Comparison of ENCODE assay signal across 1 cellular context in the genomic region with DNA sequence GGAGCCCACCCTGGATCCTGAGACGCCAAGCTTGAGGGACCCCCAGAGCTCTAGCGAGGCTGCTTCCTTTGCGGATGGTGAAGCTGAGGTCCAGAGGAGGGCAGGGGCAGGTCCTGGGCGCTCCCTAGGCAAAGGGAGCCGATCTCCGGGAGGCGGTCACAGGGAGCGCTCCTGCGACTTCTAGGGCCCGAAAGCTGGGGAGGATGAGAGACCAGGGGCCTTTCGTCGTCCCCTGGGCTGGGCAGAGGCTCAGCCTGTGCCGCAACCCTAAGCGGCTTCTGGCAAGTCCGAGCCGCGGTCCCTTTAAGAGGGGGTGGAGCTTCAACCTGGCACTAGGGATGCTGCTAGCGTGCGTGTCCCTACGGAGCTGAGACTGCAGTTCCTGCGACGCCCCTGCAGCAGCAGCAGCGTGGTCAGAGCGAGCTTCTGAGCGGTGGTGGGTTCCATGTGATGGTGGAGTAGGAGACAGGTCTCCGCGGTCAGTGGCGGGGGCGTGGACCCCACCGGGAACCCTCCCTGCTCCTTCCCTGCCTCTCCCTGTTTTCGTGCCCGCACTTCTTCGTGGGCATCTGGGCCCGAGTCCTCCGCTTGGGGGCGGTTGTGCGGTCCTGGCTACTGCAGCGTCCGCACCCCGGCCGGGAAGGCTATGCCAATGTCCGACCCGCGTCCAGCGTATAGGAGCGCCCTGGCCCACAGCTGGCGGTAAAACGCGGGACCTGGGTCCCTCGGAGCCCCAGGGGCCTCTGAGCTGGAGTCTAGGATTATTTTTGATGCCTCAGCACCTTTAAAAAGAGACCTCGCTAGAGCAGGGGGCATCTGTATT.
TF ChIP-seq lines count a peak whose summit lies in the region.

No MANE protein-coding gene starts in this region.

TF ChIP-seq in HepG2, 621 proteins besides CTCF, POLR2A, EP300 and RAD21 (continued from another document and continues in another):
- TF ChIP-seq AGO1 (IDR thresholded peaks at IDR 0.05; ENCODE audit: low read depth, low read length, poor library complexity, severe bottlenecking) (no peak), ZC3H13 (CRISPR knock-in tag; IDR thresholded peaks at IDR 0.05) (no peak), CEBPB (IDR thresholded peaks at IDR 0.05; ENCODE audit: borderline replicate concordance, low read depth, low read length) (no peak), ZFP90 (CRISPR knock-in tag; IDR thresholded peaks at IDR 0.05; ENCODE audit: borderline replicate concordance) (peak; percentile 96; the same call in 1 of the 2 replicates), CAMTA2 (CRISPR knock-in tag; IDR thresholded peaks at IDR 0.05; ENCODE audit: borderline replicate concordance) (0 out of 2 replicates have a peak, but pooled peaks have one; percentile 15), HOXA7 (CRISPR knock-in tag; IDR thresholded peaks at IDR 0.05) (no peak), JUNB (CRISPR knock-in tag; IDR thresholded peaks at IDR 0.05; ENCODE audit: borderline replicate concordance) (no peak), ZNF382 (CRISPR knock-in tag; IDR thresholded peaks at IDR 0.05; ENCODE audit: borderline replicate concordance) (no peak), HMGA1 (CRISPR knock-in tag; conservative IDR thresholded peaks at IDR 0.05) (no peak), NFE2L1 (CRISPR knock-in tag; IDR thresholded peaks at IDR 0.05; ENCODE audit: borderline replicate concordance) (0 out of 2 replicates have a peak, but pooled peaks have one; percentile 49), SALL1 (CRISPR knock-in tag; IDR thresholded peaks at IDR 0.05) (peak; percentile 91), XRCC5 (optimal IDR thresholded peaks at IDR 0.05; ENCODE audit: low read length) (peak; percentile 72), BCL6 (CRISPR knock-in tag; IDR thresholded peaks at IDR 0.05) (peak; percentile 35), SP2 (CRISPR knock-in tag; IDR thresholded peaks at IDR 0.05) (peak; percentile 15; the same call in 1 of the 2 replicates), ZNF326 (CRISPR knock-in tag; IDR thresholded peaks at IDR 0.05; ENCODE audit: borderline replicate concordance) (no peak), ADNP (CRISPR knock-in tag; IDR thresholded peaks at IDR 0.05) (no peak), MATR3 (CRISPR knock-in tag; IDR thresholded peaks at IDR 0.05) (no peak), CENPT (CRISPR knock-in tag; IDR thresholded peaks at IDR 0.05; ENCODE audit: low read depth) (peak; percentile 88), REL (CRISPR knock-in tag; conservative IDR thresholded peaks at IDR 0.05) (0 out of 2 replicates have a peak, but pooled peaks have one; percentile 65), NFKBIZ (CRISPR knock-in tag; IDR thresholded peaks at IDR 0.05) (0 out of 2 replicates have a peak, but pooled peaks have one; percentile 35), ZNF720 (CRISPR knock-in tag; IDR thresholded peaks at IDR 0.05) (no peak), JUND (CRISPR knock-in tag; IDR thresholded peaks at IDR 0.05) (peak; percentile 19; the same call in 1 of the 2 replicates), XBP1 (CRISPR knock-in tag; IDR thresholded peaks at IDR 0.05) (no peak), GTF2F1 (IDR thresholded peaks at IDR 0.05; ENCODE audit: low read length) (no peak), KMT2A (CRISPR knock-in tag; IDR thresholded peaks at IDR 0.05) (peak; percentile 90), FOXA3 (CRISPR knock-in tag; IDR thresholded peaks at IDR 0.05) (peak; percentile 19; the same call in 1 of the 2 replicates), MTA3 (CRISPR knock-in tag; IDR thresholded peaks at IDR 0.05) (no peak), GABPB1 (CRISPR knock-in tag; IDR thresholded peaks at IDR 0.05) (peak; percentile 91), TAF1 (CRISPR knock-in tag; IDR thresholded peaks at IDR 0.05) (peak; percentile 95), SMARCE1 (IDR thresholded peaks at IDR 0.05; ENCODE audit: borderline replicate concordance) (no peak)
- TF ChIP-seq, protein P1, sequence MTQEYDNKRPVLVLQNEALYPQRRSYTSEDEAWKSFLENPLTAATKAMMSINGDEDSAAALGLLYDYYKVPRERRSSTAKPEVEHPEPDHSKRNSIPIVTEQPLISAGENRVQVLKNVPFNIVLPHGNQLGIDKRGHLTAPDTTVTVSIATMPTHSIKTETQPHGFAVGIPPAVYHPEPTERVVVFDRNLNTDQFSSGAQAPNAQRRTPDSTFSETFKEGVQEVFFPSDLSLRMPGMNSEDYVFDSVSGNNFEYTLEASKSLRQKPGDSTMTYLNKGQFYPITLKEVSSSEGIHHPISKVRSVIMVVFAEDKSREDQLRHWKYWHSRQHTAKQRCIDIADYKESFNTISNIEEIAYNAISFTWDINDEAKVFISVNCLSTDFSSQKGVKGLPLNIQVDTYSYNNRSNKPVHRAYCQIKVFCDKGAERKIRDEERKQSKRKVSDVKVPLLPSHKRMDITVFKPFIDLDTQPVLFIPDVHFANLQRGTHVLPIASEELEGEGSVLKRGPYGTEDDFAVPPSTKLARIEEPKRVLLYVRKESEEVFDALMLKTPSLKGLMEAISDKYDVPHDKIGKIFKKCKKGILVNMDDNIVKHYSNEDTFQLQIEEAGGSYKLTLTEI (CRISPR knock-in tag; conservative IDR thresholded peaks at IDR 0.05), result no peak
- TF ChIP-seq, protein P2, sequence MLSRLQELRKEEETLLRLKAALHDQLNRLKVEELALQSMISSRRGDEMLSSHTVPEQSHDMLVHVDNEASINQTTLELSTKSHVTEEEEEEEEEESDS (CRISPR knock-in tag; IDR thresholded peaks at IDR 0.05; ENCODE audit: borderline replicate concordance), result no peak
- TF ChIP-seq, protein P3, sequence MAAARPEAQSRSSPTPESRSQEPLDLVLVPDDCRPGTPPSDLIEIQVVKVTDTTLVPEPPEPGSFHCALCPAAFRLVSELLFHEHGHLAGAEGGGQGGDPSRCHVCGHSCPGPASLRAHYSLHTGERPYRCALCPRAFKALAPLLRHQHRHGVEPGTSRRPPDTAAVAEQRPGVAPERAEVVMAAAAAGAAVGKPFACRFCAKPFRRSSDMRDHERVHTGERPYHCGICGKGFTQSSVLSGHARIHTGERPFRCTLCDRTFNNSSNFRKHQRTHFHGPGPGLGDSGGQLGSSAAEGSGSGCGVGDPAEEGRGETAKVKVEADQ (CRISPR knock-in tag; IDR thresholded peaks at IDR 0.05; ENCODE audit: borderline replicate concordance), result peak; percentile 50; the same call in 1 of the 2 replicates
- TF ChIP-seq, protein P4, sequence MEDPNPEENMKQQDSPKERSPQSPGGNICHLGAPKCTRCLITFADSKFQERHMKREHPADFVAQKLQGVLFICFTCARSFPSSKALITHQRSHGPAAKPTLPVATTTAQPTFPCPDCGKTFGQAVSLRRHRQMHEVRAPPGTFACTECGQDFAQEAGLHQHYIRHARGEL (CRISPR knock-in tag; IDR thresholded peaks at IDR 0.05), result no peak
- TF ChIP-seq, protein P5, sequence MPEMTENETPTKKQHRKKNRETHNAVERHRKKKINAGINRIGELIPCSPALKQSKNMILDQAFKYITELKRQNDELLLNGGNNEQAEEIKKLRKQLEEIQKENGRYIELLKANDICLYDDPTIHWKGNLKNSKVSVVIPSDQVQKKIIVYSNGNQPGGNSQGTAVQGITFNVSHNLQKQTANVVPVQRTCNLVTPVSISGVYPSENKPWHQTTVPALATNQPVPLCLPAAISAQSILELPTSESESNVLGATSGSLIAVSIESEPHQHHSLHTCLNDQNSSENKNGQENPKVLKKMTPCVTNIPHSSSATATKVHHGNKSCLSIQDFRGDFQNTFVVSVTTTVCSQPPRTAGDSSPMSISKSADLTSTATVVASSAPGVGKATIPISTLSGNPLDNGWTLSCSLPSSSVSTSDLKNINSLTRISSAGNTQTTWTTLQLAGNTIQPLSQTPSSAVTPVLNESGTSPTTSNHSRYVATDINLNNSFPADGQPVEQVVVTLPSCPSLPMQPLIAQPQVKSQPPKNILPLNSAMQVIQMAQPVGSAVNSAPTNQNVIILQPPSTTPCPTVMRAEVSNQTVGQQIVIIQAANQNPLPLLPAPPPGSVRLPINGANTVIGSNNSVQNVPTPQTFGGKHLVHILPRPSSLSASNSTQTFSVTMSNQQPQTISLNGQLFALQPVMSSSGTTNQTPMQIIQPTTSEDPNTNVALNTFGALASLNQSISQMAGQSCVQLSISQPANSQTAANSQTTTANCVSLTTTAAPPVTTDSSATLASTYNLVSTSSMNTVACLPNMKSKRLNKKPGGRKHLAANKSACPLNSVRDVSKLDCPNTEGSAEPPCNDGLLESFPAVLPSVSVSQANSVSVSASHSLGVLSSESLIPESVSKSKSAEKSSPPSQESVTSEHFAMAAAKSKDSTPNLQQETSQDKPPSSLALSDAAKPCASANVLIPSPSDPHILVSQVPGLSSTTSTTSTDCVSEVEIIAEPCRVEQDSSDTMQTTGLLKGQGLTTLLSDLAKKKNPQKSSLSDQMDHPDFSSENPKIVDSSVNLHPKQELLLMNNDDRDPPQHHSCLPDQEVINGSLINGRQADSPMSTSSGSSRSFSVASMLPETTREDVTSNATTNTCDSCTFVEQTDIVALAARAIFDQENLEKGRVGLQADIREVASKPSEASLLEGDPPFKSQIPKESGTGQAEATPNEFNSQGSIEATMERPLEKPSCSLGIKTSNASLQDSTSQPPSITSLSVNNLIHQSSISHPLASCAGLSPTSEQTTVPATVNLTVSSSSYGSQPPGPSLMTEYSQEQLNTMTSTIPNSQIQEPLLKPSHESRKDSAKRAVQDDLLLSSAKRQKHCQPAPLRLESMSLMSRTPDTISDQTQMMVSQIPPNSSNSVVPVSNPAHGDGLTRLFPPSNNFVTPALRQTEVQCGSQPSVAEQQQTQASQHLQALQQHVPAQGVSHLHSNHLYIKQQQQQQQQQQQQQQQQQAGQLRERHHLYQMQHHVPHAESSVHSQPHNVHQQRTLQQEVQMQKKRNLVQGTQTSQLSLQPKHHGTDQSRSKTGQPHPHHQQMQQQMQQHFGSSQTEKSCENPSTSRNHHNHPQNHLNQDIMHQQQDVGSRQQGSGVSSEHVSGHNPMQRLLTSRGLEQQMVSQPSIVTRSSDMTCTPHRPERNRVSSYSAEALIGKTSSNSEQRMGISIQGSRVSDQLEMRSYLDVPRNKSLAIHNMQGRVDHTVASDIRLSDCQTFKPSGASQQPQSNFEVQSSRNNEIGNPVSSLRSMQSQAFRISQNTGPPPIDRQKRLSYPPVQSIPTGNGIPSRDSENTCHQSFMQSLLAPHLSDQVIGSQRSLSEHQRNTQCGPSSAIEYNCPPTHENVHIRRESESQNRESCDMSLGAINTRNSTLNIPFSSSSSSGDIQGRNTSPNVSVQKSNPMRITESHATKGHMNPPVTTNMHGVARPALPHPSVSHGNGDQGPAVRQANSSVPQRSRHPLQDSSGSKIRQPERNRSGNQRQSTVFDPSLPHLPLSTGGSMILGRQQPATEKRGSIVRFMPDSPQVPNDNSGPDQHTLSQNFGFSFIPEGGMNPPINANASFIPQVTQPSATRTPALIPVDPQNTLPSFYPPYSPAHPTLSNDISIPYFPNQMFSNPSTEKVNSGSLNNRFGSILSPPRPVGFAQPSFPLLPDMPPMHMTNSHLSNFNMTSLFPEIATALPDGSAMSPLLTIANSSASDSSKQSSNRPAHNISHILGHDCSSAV (CRISPR knock-in tag; IDR thresholded peaks at IDR 0.05; ENCODE audit: borderline replicate concordance), result no peak
- TF ChIP-seq, protein P6, sequence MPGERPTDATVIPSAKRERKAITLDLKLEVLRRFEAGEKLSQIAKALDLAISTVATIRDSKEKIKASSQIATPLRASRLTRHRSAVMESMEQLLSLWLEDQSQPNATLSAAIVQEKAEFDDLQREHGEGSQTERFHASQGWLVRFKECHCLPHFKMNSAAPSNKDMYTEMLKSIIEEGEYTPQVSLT (CRISPR knock-in tag; IDR thresholded peaks at IDR 0.05; ENCODE audit: borderline replicate concordance, low read depth), result no peak
- TF ChIP-seq, protein P7, sequence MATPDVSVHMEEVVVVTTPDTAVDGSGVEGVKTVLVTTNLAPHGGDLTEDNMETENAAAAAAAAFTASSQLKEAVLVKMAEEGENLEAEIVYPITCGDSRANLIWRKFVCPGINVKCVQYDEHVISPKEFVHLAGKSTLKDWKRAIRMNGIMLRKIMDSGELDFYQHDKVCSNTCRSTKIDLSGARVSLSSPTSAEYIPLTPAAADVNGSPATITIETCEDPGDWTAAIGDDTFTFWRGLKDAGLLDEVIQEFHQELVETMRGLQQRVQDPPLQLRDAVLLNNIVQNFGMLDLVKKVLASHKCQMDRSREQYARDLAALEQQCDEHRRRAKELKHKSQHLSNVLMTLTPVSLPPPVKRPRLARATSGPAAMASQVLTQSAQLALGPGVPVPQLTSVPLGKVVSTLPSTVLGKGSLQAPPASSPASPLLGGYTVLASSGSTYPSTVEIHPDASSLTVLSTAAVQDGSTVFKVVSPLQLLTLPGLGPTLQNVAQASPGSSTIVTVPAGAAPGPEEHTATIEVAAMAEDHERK (CRISPR knock-in tag; IDR thresholded peaks at IDR 0.05; ENCODE audit: low read depth), result peak; percentile 57; the same call in 1 of the 2 replicates
- TF ChIP-seq, protein P8, sequence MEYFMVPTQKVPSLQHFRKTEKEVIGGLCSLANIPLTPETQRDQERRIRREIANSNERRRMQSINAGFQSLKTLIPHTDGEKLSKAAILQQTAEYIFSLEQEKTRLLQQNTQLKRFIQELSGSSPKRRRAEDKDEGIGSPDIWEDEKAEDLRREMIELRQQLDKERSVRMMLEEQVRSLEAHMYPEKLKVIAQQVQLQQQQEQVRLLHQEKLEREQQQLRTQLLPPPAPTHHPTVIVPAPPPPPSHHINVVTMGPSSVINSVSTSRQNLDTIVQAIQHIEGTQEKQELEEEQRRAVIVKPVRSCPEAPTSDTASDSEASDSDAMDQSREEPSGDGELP (IDR thresholded peaks at IDR 0.05; ENCODE audit: borderline replicate concordance, low read depth), result peak; percentile 39; the same call in 1 of the 2 replicates
- TF ChIP-seq, protein P9, sequence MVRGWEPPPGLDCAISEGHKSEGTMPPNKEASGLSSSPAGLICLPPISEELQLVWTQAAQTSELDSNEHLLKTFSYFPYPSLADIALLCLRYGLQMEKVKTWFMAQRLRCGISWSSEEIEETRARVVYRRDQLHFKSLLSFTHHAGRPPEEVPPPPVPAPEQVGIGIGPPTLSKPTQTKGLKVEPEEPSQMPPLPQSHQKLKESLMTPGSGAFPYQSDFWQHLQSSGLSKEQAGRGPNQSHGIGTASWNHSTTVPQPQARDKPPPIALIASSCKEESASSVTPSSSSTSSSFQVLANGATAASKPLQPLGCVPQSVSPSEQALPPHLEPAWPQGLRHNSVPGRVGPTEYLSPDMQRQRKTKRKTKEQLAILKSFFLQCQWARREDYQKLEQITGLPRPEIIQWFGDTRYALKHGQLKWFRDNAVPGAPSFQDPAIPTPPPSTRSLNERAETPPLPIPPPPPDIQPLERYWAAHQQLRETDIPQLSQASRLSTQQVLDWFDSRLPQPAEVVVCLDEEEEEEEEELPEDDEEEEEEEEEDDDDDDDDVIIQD (CRISPR knock-in tag; IDR thresholded peaks at IDR 0.05; ENCODE audit: low read depth), result no peak
